14 cellular contexts compared by ENCODE assay signal in the genomic region with DNA sequence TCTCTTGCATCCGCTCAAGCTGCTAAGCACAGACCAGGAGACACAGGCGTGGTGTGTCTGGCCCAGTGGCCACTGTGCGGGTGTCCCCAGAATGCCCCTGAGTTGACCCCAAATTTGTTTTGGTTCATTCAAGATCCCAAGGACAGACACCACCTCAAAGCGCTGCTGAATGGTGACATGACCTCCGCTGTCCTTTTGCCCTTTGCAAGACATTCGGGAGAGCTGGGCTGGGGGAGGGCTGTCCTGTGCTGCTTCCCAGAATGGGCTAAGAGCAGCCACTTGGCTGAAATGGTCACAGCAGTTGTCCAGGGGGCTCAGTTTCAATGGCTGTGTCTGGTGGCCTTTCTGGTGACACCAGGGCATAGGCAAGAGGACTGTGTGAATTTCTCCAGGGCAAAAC.
DNase-seq lines count a peak whose midpoint lies in the region; TF ChIP-seq lines count a peak whose summit lies in the region.
"Had no signal": no experiment of that assay in that cellular context is flagged by ENCODE, and none has a peak within 500 bp of the region (broad histone marks: within the 10 kb centered on the region; RNA-seq: fewer than 3 reads in every experiment).

No MANE protein-coding gene starts in this region.

- DNase-seq in D341Med (ENCODE audit: low spot score), result peak; percentile 13
- peak; percentile 69 for DNase-seq in ecto neural progenitor cell (ENCODE audit: low spot score)
- DNase-seq in neural crest cell (ENCODE audit: low read depth, low spot score), result peak; percentile 56
- no peak for DNase-seq in glomerular visceral epithelial cell (ENCODE audit: extremely low spot score)
- no peak for DNase-seq in NCI-H345 (lab: John Stamatoyannopoulos, UW)
- DNase-seq in NCI-H1436 treated with DMSO at 0.1 percent for 48 hours (lab: John Stamatoyannopoulos, UW), result no peak
- DNase-seq: C1 segment of cervical spinal cord; Calu3; CD4-positive, alpha-beta memory T cell; COR-L47; DMS153; DND-41; GOT3; HFFc6 had no signal

- no peaks in the 10 kb centered on the region for H3K9me3 Mint-ChIP-seq in neural crest cell
- H3K9me3 Mint-ChIP-seq: CD4-positive, alpha-beta memory T cell; HFFc6 had no signal

- no peaks in the 10 kb centered on the region for H3K36me3 Mint-ChIP-seq in neural crest cell (ENCODE audit: low read depth)
- H3K36me3 Mint-ChIP-seq: CD4-positive, alpha-beta memory T cell had no signal

- no peak overlapping the region for H3K27ac Mint-ChIP-seq in neural crest cell (ENCODE audit: unreplicated experiment)
- H3K27ac Mint-ChIP-seq: CD4-positive, alpha-beta memory T cell; HFFc6 had no signal

- H3K27me3 Mint-ChIP-seq in neural crest cell (ENCODE audit: low read depth), result peaks cover 92% of the 10 kb centered on the region

- peaks cover 30% of the 10 kb centered on the region for H3K4me1 Mint-ChIP-seq in neural crest cell
- H3K4me1 Mint-ChIP-seq: CD4-positive, alpha-beta memory T cell had no signal

- no peak overlapping the region for H3K4me3 Mint-ChIP-seq in neural crest cell
- H3K4me3 Mint-ChIP-seq: CD4-positive, alpha-beta memory T cell; HFFc6 had no signal

- no peak for TF ChIP-seq CTCF in neural crest cell (conservative IDR thresholded peaks at IDR 0.05)

Comparison
In these comparisons a context has a peak if more than half of its experiments do, and no peak if none do; other contexts are left out.
1. DNase-seq: peak in D341Med (single experiment), ecto neural progenitor cell (single experiment) and neural crest cell (single experiment); none in glomerular visceral epithelial cell (single experiment), NCI-H345 (single experiment) and NCI-H1436 treated with DMSO at 0.1 percent for 48 hours (single experiment).